ENCODE assay signal across 10 cellular contexts in genomic region chr13:73061478-73062275, GRCh38. TPM values are rescaled to one million over a fixed set of nuclear protein-coding genes. Genes with fewer than 3 reads are reported as not detected.
DNase-seq lines count a peak whose midpoint lies in the region; ATAC-seq, FAIRE-seq and TF ChIP-seq lines count a peak whose summit lies in the region.
"Had no signal": no experiment of that assay in that cellular context is flagged by ENCODE, and none has a peak within 500 bp of the region (broad histone marks: within the 10 kb centered on the region; RNA-seq: fewer than 3 reads in every experiment).

No MANE protein-coding gene starts in this region.

- TF ChIP-seq CTCF in bronchial epithelial cell (IDR thresholded peaks at IDR 0.05; ENCODE audit: insufficient read depth, low read length, severe bottlenecking): no peak
- no peak for TF ChIP-seq CTCF in tibial nerve (IDR thresholded peaks at IDR 0.05)

- H3K27me3 Mint-ChIP-seq in activated T-helper 2 cell treated with anti-CD3 and anti-CD28 coated beads, Interferon-gamma antibody, Interleukin-2, Interleukin-4, amounts not matched to agents 10 μg/mL and 5 μg/mL and 100 μg/mL, durations not matched to agents 14 hours and 24 hours and 36 hours (ENCODE audit: low read depth): peaks cover 47% of the 10 kb centered on the region

- H3K9ac ChIP-seq in HUES64 (ENCODE audit: low read depth, low read length) (no peak overlapping the region), mesendoderm (ENCODE audit: low read length) (no peak overlapping the region)

- H3K4me2 ChIP-seq in mesendoderm (ENCODE audit: low read length): no peak overlapping the region

- peaks cover 12% of the 10 kb centered on the region for H3K4me1 Mint-ChIP-seq in activated T-helper 2 cell treated with anti-CD3 and anti-CD28 coated beads, Interferon-gamma antibody, Interleukin-2, Interleukin-4, amounts not matched to agents 10 μg/mL and 5 μg/mL and 100 μg/mL, durations not matched to agents 14 hours and 24 hours and 36 hours (ENCODE audit: low read depth)

- H3K36me3 ChIP-seq in HUES64 (ENCODE audit: insufficient read depth, low read length): peaks cover 3% of the 10 kb centered on the region; the same call in 1 of the 2 replicates
- peaks cover 13% of the 10 kb centered on the region for H3K36me3 ChIP-seq in bronchial epithelial cell (ENCODE audit: control insufficient read depth, insufficient read depth, low read length)
- no peaks in the 10 kb centered on the region for H3K36me3 ChIP-seq in mesendoderm (ENCODE audit: control insufficient read depth, insufficient read depth, low read length)
- peaks cover 0 to 3% (median 0%) of the 10 kb centered on the region in 3 donors for H3K36me3 ChIP-seq in tibial nerve

- no peak overlapping the region for H2AK5ac ChIP-seq in mesendoderm (ENCODE audit: low read length)

- H3K79me1 ChIP-seq in mesendoderm (ENCODE audit: low read length): peaks cover 5% of the 10 kb centered on the region

- no peak for ATAC-seq in GM19455 (IDR thresholded peaks at IDR 0.05; ENCODE audit: unreplicated experiment)
- ATAC-seq: activated CD8-positive, alpha-beta memory T cell treated with anti-CD3 and anti-CD28 coated beads, Interleukin-2, amount 10 ng/mL, durations not matched to agents 7 days and 5 days had no signal

- TF ChIP-seq EP300 in tibial nerve (IDR thresholded peaks at IDR 0.05): no peak

- H3K27ac Mint-ChIP-seq in activated T-helper 2 cell treated with anti-CD3 and anti-CD28 coated beads, Interferon-gamma antibody, Interleukin-2, Interleukin-4, amounts not matched to agents 10 μg/mL and 5 μg/mL and 100 μg/mL, durations not matched to agents 14 hours and 24 hours and 36 hours: no peak overlapping the region
- H3K27ac Mint-ChIP-seq: activated CD8-positive, alpha-beta memory T cell treated with anti-CD3 and anti-CD28 coated beads, Interleukin-2, amount 10 ng/mL, durations not matched to agents 7 days and 5 days had no signal

- FAIRE-seq in bronchial epithelial cell (lab: Jason Lieb, UNC): peak; percentile 95
- FAIRE-seq: endothelial cell of umbilical vein had no signal

- H2BK5ac ChIP-seq in mesendoderm (ENCODE audit: low read length): no peak overlapping the region

- H2BK15ac ChIP-seq in mesendoderm (replicated peaks; ENCODE audit: low read depth): peak overlapping the region; percentile 85

- H3K9me3 Mint-ChIP-seq in activated T-helper 2 cell treated with anti-CD3 and anti-CD28 coated beads, Interferon-gamma antibody, Interleukin-2, Interleukin-4, amounts not matched to agents 10 μg/mL and 5 μg/mL and 100 μg/mL, durations not matched to agents 14 hours and 24 hours and 36 hours: no peaks in the 10 kb centered on the region

- H2BK120ac ChIP-seq in mesendoderm (ENCODE audit: low read depth, low read length): peak overlapping the region; percentile 40

- no peak overlapping the region for H4K5ac ChIP-seq in mesendoderm (ENCODE audit: low read length)

- H3K36me3 Mint-ChIP-seq in activated T-helper 2 cell treated with anti-CD3 and anti-CD28 coated beads, Interferon-gamma antibody, Interleukin-2, Interleukin-4, amounts not matched to agents 10 μg/mL and 5 μg/mL and 100 μg/mL, durations not matched to agents 14 hours and 24 hours and 36 hours (ENCODE audit: low read depth): peaks cover 6% of the 10 kb centered on the region

- no peak for TF ChIP-seq POLR2A in tibial nerve (IDR thresholded peaks at IDR 0.05)

- WGBS in HUES64: 74% methylated on average over 13 of the region's 15 CpGs
- WGBS in mesendoderm (ENCODE audit: extremely low coverage, insufficient coverage, low lambda C conversion rate): no CpG with 5 or more reads among the region's 15 CpGs
- 79 to 81% methylated on average over 15 of the region's 15 CpGs for WGBS in tibial nerve, 2 donors

- H3K4ac ChIP-seq in mesendoderm (ENCODE audit: low read depth, low read length): no peak overlapping the region

- peak overlapping the region; percentile 30 for H3K18ac ChIP-seq in mesendoderm (ENCODE audit: low read length)

- H3K4me1 ChIP-seq in HUES64 (ENCODE audit: insufficient read depth, low read length): peaks cover 47% of the 10 kb centered on the region
- H3K4me1 ChIP-seq in mesendoderm (ENCODE audit: control insufficient read depth, low read depth, low read length): no peaks in the 10 kb centered on the region
- H3K4me1 ChIP-seq in tibial nerve: peaks cover 0 to 17% (median 3%) of the 10 kb centered on the region in 4 donors

- no peak overlapping the region for H4K8ac ChIP-seq in mesendoderm (ENCODE audit: low read depth, low read length)

- H3K27ac ChIP-seq in HUES64 (ENCODE audit: low read depth, low read length): no peak overlapping the region
- no peak overlapping the region for H3K27ac ChIP-seq in mesendoderm (ENCODE audit: low read depth, low read length)
- peak overlapping the region in 2 of 4 donors; percentile 41 to 88 for H3K27ac ChIP-seq in tibial nerve

- H3K27me3 ChIP-seq in HUES64 (ENCODE audit: insufficient read depth, low read length) (peaks cover 56% of the 10 kb centered on the region), bronchial epithelial cell (ENCODE audit: control insufficient read depth, insufficient read depth, low read length) (no peaks in the 10 kb centered on the region), mesendoderm (ENCODE audit: insufficient read depth, low read length, poor library complexity) (no peaks in the 10 kb centered on the region), tibial nerve (no peaks in the 10 kb centered on the region)

- no peak overlapping the region for H3K23ac ChIP-seq in mesendoderm (ENCODE audit: low read length)

- no peak overlapping the region for H3K56ac ChIP-seq in mesendoderm (ENCODE audit: low read length)

- H3K9me3 ChIP-seq in HUES64 (ENCODE audit: insufficient read depth, low read depth, low read length) (no peaks in the 10 kb centered on the region), tibial nerve (no peaks in the 10 kb centered on the region)

- intact Hi-C loops in activated T-helper 2 cell treated with anti-CD3 and anti-CD28 coated beads, Interferon-gamma antibody, Interleukin-2, Interleukin-4, amounts not matched to agents 10 μg/mL and 5 μg/mL and 100 μg/mL, durations not matched to agents 14 hours and 24 hours and 36 hours (cut with micrococcal nuclease): no loop called here

- no peak overlapping the region for H3K4me3 Mint-ChIP-seq in activated T-helper 2 cell treated with anti-CD3 and anti-CD28 coated beads, Interferon-gamma antibody, Interleukin-2, Interleukin-4, amounts not matched to agents 10 μg/mL and 5 μg/mL and 100 μg/mL, durations not matched to agents 14 hours and 24 hours and 36 hours (ENCODE audit: low read depth)
- H3K4me3 Mint-ChIP-seq: activated CD8-positive, alpha-beta memory T cell treated with anti-CD3 and anti-CD28 coated beads, Interleukin-2, amount 10 ng/mL, durations not matched to agents 7 days and 5 days had no signal

- H3K79me2 ChIP-seq in mesendoderm (ENCODE audit: control insufficient read depth, insufficient read depth, low read length): peaks cover 11% of the 10 kb centered on the region

- H3K4me3 ChIP-seq in HUES64 (ENCODE audit: low read length) (peak overlapping the region; percentile 78; the same call in 1 of the 2 replicates), bronchial epithelial cell (ENCODE audit: low read depth, low read length) (peak overlapping the region; percentile 97), mesendoderm (ENCODE audit: low read length) (no peak overlapping the region), tibial nerve (peak overlapping the region in 3 of 4 donors; percentile 77 to 93 (median 90))

- peak; percentile 85 for DNase-seq in bronchial epithelial cell (ENCODE audit: low read depth)
- DNase-seq in mesendoderm: peak; percentile 14
- no peak for DNase-seq in tibial nerve (ENCODE audit: low spot score in 2 of 2)
- no peak for DNase-seq in activated CD4-positive, CD25-positive, alpha-beta regulatory T cell (lab: John Stamatoyannopoulos, UW)
- DNase-seq in activated T-helper 2 cell treated with anti-CD3 and anti-CD28 coated beads, Interferon-gamma antibody, Interleukin-2, Interleukin-4, amounts not matched to agents 10 μg/mL and 5 μg/mL and 100 μg/mL, durations not matched to agents 14 hours and 24 hours and 36 hours (ENCODE audit: low spot score): no peak
- DNase-seq: activated CD8-positive, alpha-beta memory T cell treated with anti-CD3 and anti-CD28 coated beads, Interleukin-2, amount 10 ng/mL, durations not matched to agents 7 days and 5 days; T-helper 2 cell had no signal

RNA-seq across cellular contexts. Expression of gene KLF5, which starts 2.9 kb away (rescaled TPM):
- polyA plus RNA-seq in HUES64 (2013, experiment 1 of 2): 2.2 TPM
- 2.5 TPM for polyA plus RNA-seq in HUES64 (2013, experiment 2 of 2)
- total RNA-seq in bronchial epithelial cell (48.4 and 65.5 TPM in 2 replicates), tibial nerve (100 to 1,000 TPM in 2 of 4 donors, 10 to 100 TPM in 2; 26.4 to 109 (median 85.4) TPM)
- polyA plus RNA-seq in mesendoderm (2013, experiment 1 of 2): 27.1 TPM
- 30.3 TPM for polyA plus RNA-seq in mesendoderm (2013, experiment 2 of 2)
- total RNA-seq in activated T-helper 2 cell treated with anti-CD3 and anti-CD28 coated beads, Interferon-gamma antibody, Interleukin-2, Interleukin-4, amounts not matched to agents 10 μg/mL and 5 μg/mL and 100 μg/mL, durations not matched to agents 14 hours and 24 hours and 36 hours: 1.3 and 2.0 TPM in 2 replicates

Comparison
In these comparisons a context has a peak if more than half of its experiments do, and no peak if none do; other contexts are left out.
1. DNase-seq: peak in bronchial epithelial cell (single experiment) and mesendoderm (single experiment); none in tibial nerve (0 of 2), activated CD4-positive, CD25-positive, alpha-beta regulatory T cell (0 of 4) and activated T-helper 2 cell treated with anti-CD3 and anti-CD28 coated beads, Interferon-gamma antibody, Interleukin-2, Interleukin-4, amounts not matched to agents 10 μg/mL and 5 μg/mL and 100 μg/mL, durations not matched to agents 14 hours and 24 hours and 36 hours (single experiment).